Comparison of ENCODE assay signal across 11 cellular contexts in genomic region chr3:195160257-195160898, GRCh38.
DNase-seq lines count a peak whose midpoint lies in the region; ATAC-seq and TF ChIP-seq lines count a peak whose summit lies in the region.
"Had no signal": no experiment of that assay in that cellular context is flagged by ENCODE, and none has a peak within 500 bp of the region (broad histone marks: within the 10 kb centered on the region; RNA-seq: fewer than 3 reads in every experiment).

No MANE protein-coding gene starts in this region.

- H2BK120ac ChIP-seq in IMR-90 (ENCODE audit: low read depth, low read length) (peak overlapping the region; percentile 99), mesendoderm (ENCODE audit: low read depth, low read length) (no peak overlapping the region)

- peak; percentile 94 for ATAC-seq in IMR-90 (ENCODE audit: low read depth)
- no peak for ATAC-seq in GM18505 (IDR thresholded peaks at IDR 0.05; ENCODE audit: unreplicated experiment)

- H3K27ac Mint-ChIP-seq in activated naive CD4-positive, alpha-beta T cell treated with anti-CD3 and anti-CD28 coated beads, Interleukin-2, amount 10 ng/mL, durations not matched to agents 7 days and 5 days = no peak overlapping the region

- H3K27me3 ChIP-seq in IMR-90 (ENCODE audit: control insufficient read depth, insufficient read depth, low read length) (no peaks in the 10 kb centered on the region), mesendoderm (ENCODE audit: insufficient read depth, low read length, poor library complexity) (no peaks in the 10 kb centered on the region)

- H3K23ac ChIP-seq in IMR-90 (ENCODE audit: low read depth, low read length) (peak overlapping the region; percentile 77; the same call in 1 of the 2 replicates), mesendoderm (ENCODE audit: low read length) (no peak overlapping the region)

- H3K27ac ChIP-seq in IMR-90 (ENCODE audit: insufficient read depth, low read length) (peak overlapping the region; percentile 88), mesendoderm (ENCODE audit: low read depth, low read length) (no peak overlapping the region)
- H3K27ac ChIP-seq: WERI-Rb-1 had no signal

- TF ChIP-seq POLR2A in IMR-90 (IDR thresholded peaks at IDR 0.05; ENCODE audit: low read depth, low read length) (no peak), GM18505 (IDR thresholded peaks at IDR 0.05; ENCODE audit: borderline replicate concordance, extremely low read depth, insufficient read depth, insufficient read length) (no peak)

- peak overlapping the region; percentile 94 for H4K91ac ChIP-seq in IMR-90 (ENCODE audit: insufficient read depth, low read depth, low read length)

- H3K79me2 ChIP-seq in mesendoderm (ENCODE audit: control insufficient read depth, insufficient read depth, low read length) = peaks cover 2% of the 10 kb centered on the region

- peak overlapping the region; percentile 77 for H2AFZ ChIP-seq in IMR-90 (replicated peaks; ENCODE audit: low read length, poor library complexity)

- H3K4me1 ChIP-seq in IMR-90 (ENCODE audit: control insufficient read depth, insufficient read depth, low read length) = peaks cover 23% of the 10 kb centered on the region
- peaks cover 2% of the 10 kb centered on the region for H3K4me1 ChIP-seq in mesendoderm (ENCODE audit: control insufficient read depth, low read depth, low read length)

- peak overlapping the region; percentile 98 for H3K4ac ChIP-seq in IMR-90 (ENCODE audit: low read depth, low read length)
- H3K4ac ChIP-seq in mesendoderm (ENCODE audit: low read depth, low read length) = no peak overlapping the region

- H2BK15ac ChIP-seq in IMR-90 (ENCODE audit: low read depth, low read length) (peak overlapping the region; percentile 91; the same call in 2 of the 3 replicates), mesendoderm (replicated peaks; ENCODE audit: low read depth) (no peak overlapping the region)

- H3K79me1 ChIP-seq in IMR-90 (ENCODE audit: low read depth in 1 of 2, low read length in 2 of 2) (peaks cover 20 to 56% of the 10 kb centered on the region in 2 experiments), mesendoderm (ENCODE audit: low read length) (peaks cover 12% of the 10 kb centered on the region)

- in situ Hi-C loops in IMR-90 (cut with MboI; ENCODE audit: low sequenced_read_pairs) = no loop called here

- POLR2A ChIA-PET in IMR-90 (lab: Charles Lee; ENCODE audit: unreplicated experiment) = no interaction called here

- no peak overlapping the region for H3K4me3 Mint-ChIP-seq in activated naive CD4-positive, alpha-beta T cell treated with anti-CD3 and anti-CD28 coated beads, Interleukin-2, amount 10 ng/mL, durations not matched to agents 7 days and 5 days
- H3K4me3 Mint-ChIP-seq: CD4-positive, alpha-beta memory T cell had no signal

- H2AK9ac ChIP-seq in IMR-90 (replicated peaks; ENCODE audit: low read depth, low read length, poor library complexity) = peak overlapping the region; percentile 78

- H4K20me1 ChIP-seq in IMR-90 (ENCODE audit: insufficient read depth, low read length) = no peaks in the 10 kb centered on the region

- H4K8ac ChIP-seq in IMR-90 (ENCODE audit: low read depth in 2 of 2, low read length in 2 of 2) (peak overlapping the region; percentile 88 to 93), mesendoderm (ENCODE audit: low read depth, low read length) (no peak overlapping the region)

- H3K18ac ChIP-seq in IMR-90 (ENCODE audit: low read depth, low read length) (peak overlapping the region; percentile 62), mesendoderm (ENCODE audit: low read length) (no peak overlapping the region)

- H4K5ac ChIP-seq in IMR-90 (ENCODE audit: low read depth, low read length) (peak overlapping the region; percentile 74), mesendoderm (ENCODE audit: low read length) (no peak overlapping the region)

- no peaks in the 10 kb centered on the region for H3K27me3 Mint-ChIP-seq in activated naive CD4-positive, alpha-beta T cell treated with anti-CD3 and anti-CD28 coated beads, Interleukin-2, amount 10 ng/mL, durations not matched to agents 7 days and 5 days
- H3K27me3 Mint-ChIP-seq: CD4-positive, alpha-beta memory T cell had no signal

- dilution Hi-C loops in IMR-90 (cut with HindIII; ENCODE audit: low sequenced_read_pairs, unreplicated experiment) = no loop called here

- no CpG with 5 or more reads among the region's 14 CpGs for WGBS in IMR-90 (ENCODE audit: extremely low coverage in 2 of 2, insufficient read length in 1 of 2), 2 experiments
- WGBS in mesendoderm (ENCODE audit: extremely low coverage, insufficient coverage, low lambda C conversion rate) = no CpG with 5 or more reads among the region's 14 CpGs

- peak overlapping the region; percentile 34; the same call in 1 of the 2 replicates for H3K56ac ChIP-seq in IMR-90 (ENCODE audit: extremely low read depth, insufficient read depth, low read length)
- H3K56ac ChIP-seq in mesendoderm (ENCODE audit: low read length) = peak overlapping the region; percentile 30

- H3K4me3 ChIP-seq in IMR-90 (ENCODE audit: insufficient read depth, low read depth, low read length) (no peak overlapping the region), mesendoderm (ENCODE audit: low read length) (no peak overlapping the region)

- no peak for TF ChIP-seq RAD21 in IMR-90 (IDR thresholded peaks at IDR 0.05; ENCODE audit: low read length)

- intact Hi-C loops in IMR-90 (cut with micrococcal nuclease) = no loop called here

- no peak for TF ChIP-seq CTCF in IMR-90 (conservative IDR thresholded peaks at IDR 0.05; ENCODE audit: low read depth, low read length)

- H3K9me3 Mint-ChIP-seq in activated naive CD4-positive, alpha-beta T cell treated with anti-CD3 and anti-CD28 coated beads, Interleukin-2, amount 10 ng/mL, durations not matched to agents 7 days and 5 days = no peaks in the 10 kb centered on the region
- H3K9me3 Mint-ChIP-seq: CD4-positive, alpha-beta memory T cell had no signal

- peak overlapping the region; percentile 88 for H2BK20ac ChIP-seq in IMR-90 (ENCODE audit: low read depth, low read length)

- peak overlapping the region; percentile 96 for H2AK5ac ChIP-seq in IMR-90 (ENCODE audit: low read depth, low read length)
- no peak overlapping the region for H2AK5ac ChIP-seq in mesendoderm (ENCODE audit: low read length)

- no peaks in the 10 kb centered on the region for H3K36me3 ChIP-seq in IMR-90 (ENCODE audit: control insufficient read depth, insufficient read depth, low read length)
- H3K36me3 ChIP-seq in mesendoderm (ENCODE audit: control insufficient read depth, insufficient read depth, low read length) = no peaks in the 10 kb centered on the region
- H3K36me3 ChIP-seq: WERI-Rb-1 had no signal

- BruUV-seq in IMR-90 (replicated peaks; lab: Mats Ljungman, UMichigan) = no TSS peak

- H3K9ac ChIP-seq in IMR-90 (ENCODE audit: low read depth, low read length) (peak overlapping the region; percentile 32; the same call in 1 of the 2 replicates), mesendoderm (ENCODE audit: low read length) (no peak overlapping the region)

- peaks cover 33% of the 10 kb centered on the region for H3K4me1 Mint-ChIP-seq in activated naive CD4-positive, alpha-beta T cell treated with anti-CD3 and anti-CD28 coated beads, Interleukin-2, amount 10 ng/mL, durations not matched to agents 7 days and 5 days

- CTCF ChIA-PET in IMR-90 (lab: Yijun Ruan, JAX) = interaction anchor here (0.5 to 0.8 kb wide), 2 partner anchors 28 to 32 kb away, joined by 3 read pairs; no protein-coding TSS in a partner anchor
- CTCF ChIA-PET in activated naive CD4-positive, alpha-beta T cell treated with anti-CD3 and anti-CD28 coated beads, Interleukin-2, amount 10 ng/mL, durations not matched to agents 7 days and 5 days (lab: Charles Lee) = interaction anchor here (1.1 kb wide), 1 partner anchor 14 kb away, joined by 3 read pairs; no protein-coding TSS in a partner anchor

- H3K9me1 ChIP-seq in IMR-90 (ENCODE audit: insufficient read depth, low read length) = peaks cover 39% of the 10 kb centered on the region

- H3K9me3 ChIP-seq in IMR-90 (ENCODE audit: control insufficient read depth, insufficient read depth, low read length) = no peaks in the 10 kb centered on the region

- H3K36me3 Mint-ChIP-seq in activated naive CD4-positive, alpha-beta T cell treated with anti-CD3 and anti-CD28 coated beads, Interleukin-2, amount 10 ng/mL, durations not matched to agents 7 days and 5 days = no peaks in the 10 kb centered on the region

- H2BK5ac ChIP-seq in IMR-90 (ENCODE audit: low read depth, low read length, poor library complexity, severe bottlenecking) (peak overlapping the region; percentile 75), mesendoderm (ENCODE audit: low read length) (no peak overlapping the region)

- H3K4me2 ChIP-seq in IMR-90 (ENCODE audit: low read depth, low read length) (peak overlapping the region; percentile 56), mesendoderm (ENCODE audit: low read length) (no peak overlapping the region)

- DNase-seq in A172 (ENCODE audit: low spot score) (peak; percentile 56), IMR-90 (peak; percentile 79), dermis microvascular lymphatic vessel endothelial cell (ENCODE audit: low read depth in 2 of 2) (peak; percentile 95 to 99), mesendoderm (peak; percentile 91), NCI-H2196 treated with DMSO at 0.1 percent for 48 hours (lab: John Stamatoyannopoulos, UW; ENCODE audit: unreplicated experiment) (no peak)
- no peak for DNase-seq in NK-92 treated with Interleukin-12 subunit alpha and Interleukin-12 subunit beta, amount 100 ng/mL, for 24 hours (lab: John Stamatoyannopoulos, UW)
- DNase-seq in activated naive CD4-positive, alpha-beta T cell treated with anti-CD3 and anti-CD28 coated beads, Interleukin-2, amount 10 ng/mL, durations not matched to agents 7 days and 5 days = no peak
- DNase-seq: CD4-positive, alpha-beta memory T cell; MV-4-11; WERI-Rb-1 had no signal

- peak overlapping the region; percentile 86 for H3K14ac ChIP-seq in IMR-90 (replicated peaks; ENCODE audit: low read depth, low read length)

TF ChIP-seq in IMR-90, 13 proteins besides CTCF, POLR2A, EP300 and RAD21 (continues in another document):
- no peak for TF ChIP-seq CHD1 (IDR thresholded peaks at IDR 0.05; ENCODE audit: low read depth, low read length)
- TF ChIP-seq FOS (IDR thresholded peaks at IDR 0.05; ENCODE audit: low read depth, low read length) = no peak
- no peak for TF ChIP-seq MXI1 (IDR thresholded peaks at IDR 0.05; ENCODE audit: borderline replicate concordance, low read depth, low read length)
- no peak for TF ChIP-seq USF2 (IDR thresholded peaks at IDR 0.05; ENCODE audit: low read depth, low read length)
- TF ChIP-seq MAZ (IDR thresholded peaks at IDR 0.05; ENCODE audit: borderline replicate concordance, low read depth, low read length) = no peak

Comparison
In these comparisons a context has a peak if more than half of its experiments do, and no peak if none do; other contexts are left out.
1. DNase-seq: peak in A172 (single experiment), IMR-90 (single experiment), dermis microvascular lymphatic vessel endothelial cell (2 of 2) and mesendoderm (single experiment); none in NK-92 treated with Interleukin-12 subunit alpha and Interleukin-12 subunit beta, amount 100 ng/mL, for 24 hours (single experiment), NCI-H2196 treated with DMSO at 0.1 percent for 48 hours (single experiment) and activated naive CD4-positive, alpha-beta T cell treated with anti-CD3 and anti-CD28 coated beads, Interleukin-2, amount 10 ng/mL, durations not matched to agents 7 days and 5 days (single experiment).